Comparison of ENCODE assay signal across 7 cellular contexts in genomic region chr11:5476184-5476819, GRCh38. TPM values are rescaled to one million over a fixed set of nuclear protein-coding genes. Genes with fewer than 3 reads are reported as not detected.
DNase-seq lines count a peak whose midpoint lies in the region; ATAC-seq and TF ChIP-seq lines count a peak whose summit lies in the region.

No MANE protein-coding gene starts in this region.

- no peaks in the 10 kb centered on the region for H3K9me1 ChIP-seq in IMR-90 (ENCODE audit: insufficient read depth, low read length)

- no peak overlapping the region for H2AK9ac ChIP-seq in IMR-90 (replicated peaks; ENCODE audit: low read depth, low read length, poor library complexity)

- H3K79me1 ChIP-seq in IMR-90 (ENCODE audit: low read depth in 1 of 2, low read length in 2 of 2) = no peaks in the 10 kb centered on the region

- no CpG with 5 or more reads among the region's 2 CpGs for WGBS in IMR-90 (ENCODE audit: extremely low coverage in 2 of 2, insufficient read length in 1 of 2), 2 experiments

- H3K9me3 ChIP-seq in IMR-90 (ENCODE audit: control insufficient read depth, insufficient read depth, low read length) = no peaks in the 10 kb centered on the region
- H3K9me3 ChIP-seq in tibial artery = no peaks in the 10 kb centered on the region

- H2BK120ac ChIP-seq in IMR-90 (ENCODE audit: low read depth, low read length) = no peak overlapping the region

- H2AFZ ChIP-seq in IMR-90 (replicated peaks; ENCODE audit: low read length, poor library complexity) = no peak overlapping the region

- dilution Hi-C loops in IMR-90 (cut with HindIII; ENCODE audit: low sequenced_read_pairs, unreplicated experiment) = no loop called here

- no peak overlapping the region for H2BK15ac ChIP-seq in IMR-90 (ENCODE audit: low read depth, low read length)

- peaks cover 4% of the 10 kb centered on the region for H3K27me3 ChIP-seq in IMR-90 (ENCODE audit: control insufficient read depth, insufficient read depth, low read length)
- no peaks in the 10 kb centered on the region for H3K27me3 ChIP-seq in tibial artery

- H3K14ac ChIP-seq in IMR-90 (replicated peaks; ENCODE audit: low read depth, low read length) = no peak overlapping the region

- peak; percentile 82 for ATAC-seq in GM21367 (IDR thresholded peaks at IDR 0.05; ENCODE audit: unreplicated experiment)
- peak; percentile 95 for ATAC-seq in IMR-90 (ENCODE audit: low read depth)

- H4K5ac ChIP-seq in IMR-90 (ENCODE audit: low read depth, low read length) = no peak overlapping the region

- no peak overlapping the region for H3K4me3 ChIP-seq in IMR-90 (ENCODE audit: insufficient read depth, low read depth, low read length)
- H3K4me3 ChIP-seq in tibial artery = no peak overlapping the region

- TF ChIP-seq CTCF in IMR-90 (conservative IDR thresholded peaks at IDR 0.05; ENCODE audit: low read depth, low read length) = peak; percentile 75
- TF ChIP-seq CTCF in tibial artery (IDR thresholded peaks at IDR 0.05) = peak; percentile 60 to 63

- H3K27ac ChIP-seq in IMR-90 (ENCODE audit: insufficient read depth, low read length) = no peak overlapping the region
- no peak overlapping the region for H3K27ac ChIP-seq in tibial artery

- no peak overlapping the region for H2BK20ac ChIP-seq in IMR-90 (ENCODE audit: low read depth, low read length)

- H4K20me1 ChIP-seq in IMR-90 (ENCODE audit: insufficient read depth, low read length) = no peaks in the 10 kb centered on the region

- H3K4me1 ChIP-seq in IMR-90 (ENCODE audit: control insufficient read depth, insufficient read depth, low read length) (no peaks in the 10 kb centered on the region), tibial artery (no peaks in the 10 kb centered on the region)

- H3K36me3 ChIP-seq in IMR-90 (ENCODE audit: control insufficient read depth, insufficient read depth, low read length) = no peaks in the 10 kb centered on the region
- no peaks in the 10 kb centered on the region for H3K36me3 ChIP-seq in tibial artery

- BruUV-seq in IMR-90 (replicated peaks; lab: Mats Ljungman, UMichigan) = no TSS peak

- H2BK5ac ChIP-seq in IMR-90 (ENCODE audit: low read depth, low read length, poor library complexity, severe bottlenecking) = no peak overlapping the region

- DNase-seq in ELR (ENCODE audit: low read depth) = peak; percentile 63
- peak; percentile 57 for DNase-seq in IMR-90
- DNase-seq in T-helper 1 cell = peak in 3 of 5 donors; percentile 12 to 19 (median 16)
- DNase-seq in effector CD8-positive, alpha-beta T cell (lab: John Stamatoyannopoulos, UW) = peak; percentile 15
- peak; percentile 31 for DNase-seq in midbrain (lab: John Stamatoyannopoulos, UW)
- DNase-seq in tibial artery = no peak

- no peak overlapping the region for H3K4me2 ChIP-seq in IMR-90 (ENCODE audit: low read depth, low read length)

- no peak overlapping the region for H2AK5ac ChIP-seq in IMR-90 (ENCODE audit: low read depth, low read length)

- in situ Hi-C loops in IMR-90 (cut with MboI; ENCODE audit: low sequenced_read_pairs) = loop anchor here (5.0 kb wide), 1 partner anchor 326 kb away; no protein-coding TSS in a partner anchor

- no peak for TF ChIP-seq POLR2A in IMR-90 (IDR thresholded peaks at IDR 0.05; ENCODE audit: low read depth, low read length)

- POLR2A ChIA-PET in IMR-90 (lab: Charles Lee; ENCODE audit: unreplicated experiment) = no interaction called here

- no peak overlapping the region for H3K18ac ChIP-seq in IMR-90 (ENCODE audit: low read depth, low read length)

- H3K4ac ChIP-seq in IMR-90 (ENCODE audit: low read depth, low read length) = no peak overlapping the region

- H4K91ac ChIP-seq in IMR-90 (ENCODE audit: insufficient read depth, low read depth, low read length) = no peak overlapping the region

- H3K23ac ChIP-seq in IMR-90 (ENCODE audit: low read depth, low read length) = no peak overlapping the region

- intact Hi-C loops in IMR-90 (cut with micrococcal nuclease) = loop anchor here (1.0 to 10.0 kb wide), 8 partner anchors 77 to 886 kb away; partner anchors contain the start of genes OR52E5 and OR52N2
- intact Hi-C loops in tibial artery (cut with DNase I; ENCODE audit: low total_unique reads) = loop anchor here (10.0 kb wide), 1 partner anchor 328 kb away; the partner anchor contains the start of gene OR52N2

- CTCF ChIA-PET in IMR-90 (lab: Yijun Ruan, JAX) = interaction anchor here (1.1 to 2.0 kb wide), 4 partner anchors 17 to 334 kb away, joined by 4 to 8 read pairs (median 6); no protein-coding TSS in a partner anchor

- no peak overlapping the region for H3K9ac ChIP-seq in IMR-90 (ENCODE audit: low read depth, low read length)

- no peak overlapping the region for H3K56ac ChIP-seq in IMR-90 (ENCODE audit: extremely low read depth, insufficient read depth, low read length)

- no peak overlapping the region for H4K8ac ChIP-seq in IMR-90 (ENCODE audit: low read depth in 2 of 2, low read length in 2 of 2)

- TF ChIP-seq RAD21 in IMR-90 (IDR thresholded peaks at IDR 0.05; ENCODE audit: low read length) = peak; percentile 77

TF ChIP-seq in IMR-90, 13 proteins besides CTCF, POLR2A, EP300 and RAD21:
- TF ChIP-seq RCOR1 (IDR thresholded peaks at IDR 0.05; ENCODE audit: insufficient replicate concordance, low read length) (no peak), SMC3 (IDR thresholded peaks at IDR 0.05; ENCODE audit: low read depth, low read length) (peak; percentile 90)

RNA-seq across cellular contexts. Expression of gene OR52D1, which starts 12.2 kb away (rescaled TPM):
- total RNA-seq in IMR-90 (2012; rRNA removed) = not detected in 2 replicates
- not detected in 2 replicates for polyA plus RNA-seq in IMR-90 (2012; rRNA removed)
- polyA plus RNA-seq in IMR-90 (2012; cell fraction: cytosol; rRNA removed) = not detected in 2 replicates
- not detected in 2 replicates for polyA plus RNA-seq in IMR-90 (2012; cell fraction: nucleus; rRNA removed; ENCODE audit: low replicate concordance)

RNA-seq across cellular contexts. Expression of gene OR51I2, which starts 27.2 kb away (rescaled TPM):
- total RNA-seq in IMR-90 (2012; rRNA removed) = not detected in 2 replicates
- polyA plus RNA-seq in IMR-90 (2012; rRNA removed) = not detected in 2 replicates
- not detected in 2 replicates for polyA plus RNA-seq in IMR-90 (2012; cell fraction: cytosol; rRNA removed)
- not detected in 2 replicates for polyA plus RNA-seq in IMR-90 (2012; cell fraction: nucleus; rRNA removed; ENCODE audit: low replicate concordance)

RNA-seq across cellular contexts. Expression of gene UBQLN3, which starts 33.5 kb away (rescaled TPM):
- total RNA-seq in IMR-90 (2012; rRNA removed) = not detected in 2 replicates
- not detected in 2 replicates for polyA plus RNA-seq in IMR-90 (2012; rRNA removed)
- polyA plus RNA-seq in IMR-90 (2012; cell fraction: cytosol; rRNA removed) = not detected in 2 replicates
- polyA plus RNA-seq in IMR-90 (2012; cell fraction: nucleus; rRNA removed; ENCODE audit: low replicate concordance) = not detected in 2 replicates

RNA-seq across cellular contexts. Expression of gene OR51I1, which starts 35.0 kb away (rescaled TPM):
- total RNA-seq in IMR-90 (2012; rRNA removed) = not detected in 2 replicates
- not detected in 2 replicates for polyA plus RNA-seq in IMR-90 (2012; rRNA removed)
- not detected in 2 replicates for polyA plus RNA-seq in IMR-90 (2012; cell fraction: cytosol; rRNA removed)
- polyA plus RNA-seq in IMR-90 (2012; cell fraction: nucleus; rRNA removed; ENCODE audit: low replicate concordance) = 0.11 TPM in 1 of 2 replicates, not detected in the other

RNA-seq across cellular contexts. Expression of gene UBQLNL, which starts 40.2 kb away (rescaled TPM):
- total RNA-seq in IMR-90 (2012; rRNA removed) = 0.18 TPM in 1 of 2 replicates, not detected in the other
- 0.47 and 0.48 TPM in 2 replicates for polyA plus RNA-seq in IMR-90 (2012; rRNA removed)
- polyA plus RNA-seq in IMR-90 (2012; cell fraction: cytosol; rRNA removed) = 0.05 and 0.13 TPM in 2 replicates
- polyA plus RNA-seq in IMR-90 (2012; cell fraction: nucleus; rRNA removed; ENCODE audit: low replicate concordance) = 3.4 and 6.1 TPM in 2 replicates

Comparison
In these comparisons a context has a peak if more than half of its experiments do, and no peak if none do; other contexts are left out.
1. DNase-seq: peak in ELR (single experiment), IMR-90 (single experiment), T-helper 1 cell (3 of 5), effector CD8-positive, alpha-beta T cell (single experiment) and midbrain (single experiment); none in tibial artery (0 of 2).